In genomic region chr3:138222888-138223287, GRCh38 we compare ENCODE assay signal across 20 cellular contexts. TPM values are rescaled to one million over a fixed set of nuclear protein-coding genes. Genes with fewer than 3 reads are reported as not detected.
DNase-seq lines count a peak whose midpoint lies in the region; ATAC-seq and TF ChIP-seq lines count a peak whose summit lies in the region.
"Had no signal": no experiment of that assay in that cellular context is flagged by ENCODE, and none has a peak within 500 bp of the region (broad histone marks: within the 10 kb centered on the region; RNA-seq: fewer than 3 reads in every experiment).

No MANE protein-coding gene starts in this region.

- no peak overlapping the region for H3K27ac ChIP-seq in PC-9
- H3K27ac ChIP-seq: foreskin keratinocyte, ovary had no signal

- H4K20me1 ChIP-seq in PC-9 (ENCODE audit: insufficient read depth) = peaks cover 12% of the 10 kb centered on the region

- H3K4me3 ChIP-seq in PC-9 = no peak overlapping the region
- H3K4me3 ChIP-seq: ovary had no signal

- TF ChIP-seq CTCF in GM13976 (IDR thresholded peaks at IDR 0.05; ENCODE audit: borderline replicate concordance, control extremely low read depth, extremely low read depth, insufficient read depth, missing control alignments) (no peak), PC-9 (conservative IDR thresholded peaks at IDR 0.05) (no peak)

- H2AFZ ChIP-seq in PC-9 = no peak overlapping the region

- CTCF ChIA-PET in activated CD4-positive, alpha-beta T cell treated with anti-CD3 and anti-CD28 coated beads, Interleukin-2, amount 10 ng/mL, durations not matched to agents 7 days and 5 days (lab: Charles Lee) = interaction anchor here (1.0 to 1.1 kb wide), 2 partner anchors 16 to 40 kb away, joined by 3 to 5 read pairs; no protein-coding TSS in a partner anchor
- CTCF ChIA-PET in PC-9 (lab: Charles Lee) = no interaction called here

- H3F3A ChIP-seq in PC-9 (ENCODE audit: insufficient read depth, low read depth) = no peaks in the 10 kb centered on the region

- H3K79me2 ChIP-seq in PC-9 (ENCODE audit: low read depth) = 0 out of 2 replicates have a peak, but pooled peaks cover 5% of the 10 kb centered on the region

- H3K36me3 Mint-ChIP-seq in activated CD4-positive, alpha-beta T cell treated with anti-CD3 and anti-CD28 coated beads, Interleukin-2, amount 10 ng/mL, durations not matched to agents 7 days and 5 days (ENCODE audit: low read depth) = peaks cover 45% of the 10 kb centered on the region
- H3K36me3 Mint-ChIP-seq in activated naive CD8-positive, alpha-beta T cell treated with anti-CD3 and anti-CD28 coated beads, Interleukin-2, amount 10 ng/mL, durations not matched to agents 7 days and 5 days = peaks cover 35% of the 10 kb centered on the region
- peaks cover 57% of the 10 kb centered on the region for H3K36me3 Mint-ChIP-seq in stimulated activated effector memory CD8-positive, alpha-beta T cell treated with anti-CD3 and anti-CD28 coated beads, Interleukin-12 subunit alpha, Interleukin-12 subunit beta, amount 100 ng/mL, for 72 hours

- H3K4me1 Mint-ChIP-seq in activated CD4-positive, alpha-beta T cell treated with anti-CD3 and anti-CD28 coated beads, Interleukin-2, amount 10 ng/mL, durations not matched to agents 7 days and 5 days = peaks cover 19% of the 10 kb centered on the region
- peaks cover 21% of the 10 kb centered on the region for H3K4me1 Mint-ChIP-seq in activated naive CD8-positive, alpha-beta T cell treated with anti-CD3 and anti-CD28 coated beads, Interleukin-2, amount 10 ng/mL, durations not matched to agents 7 days and 5 days
- H3K4me1 Mint-ChIP-seq in stimulated activated effector memory CD8-positive, alpha-beta T cell treated with anti-CD3 and anti-CD28 coated beads, Interleukin-12 subunit alpha, Interleukin-12 subunit beta, amount 100 ng/mL, for 72 hours = peaks cover 31% of the 10 kb centered on the region

- peaks cover 10% of the 10 kb centered on the region for H3K36me3 ChIP-seq in PC-9 (ENCODE audit: low read depth)
- H3K36me3 ChIP-seq: ovary had no signal

- no peak overlapping the region for H3K4me2 ChIP-seq in PC-9

- in situ Hi-C loops in GM13976 (cut with MboI; ENCODE audit: low sequenced_read_pairs, unreplicated experiment) = no loop called here

- BruUV-seq in PC-9 (replicated peaks; lab: Mats Ljungman, UMichigan) = no TSS peak

- no peaks in the 10 kb centered on the region for H3K27me3 ChIP-seq in PC-9 (ENCODE audit: insufficient read depth, low read depth)
- H3K27me3 ChIP-seq: foreskin keratinocyte, ovary had no signal

- no peaks in the 10 kb centered on the region for H3K27me3 Mint-ChIP-seq in activated CD4-positive, alpha-beta T cell treated with anti-CD3 and anti-CD28 coated beads, Interleukin-2, amount 10 ng/mL, durations not matched to agents 7 days and 5 days
- no peaks in the 10 kb centered on the region for H3K27me3 Mint-ChIP-seq in activated naive CD8-positive, alpha-beta T cell treated with anti-CD3 and anti-CD28 coated beads, Interleukin-2, amount 10 ng/mL, durations not matched to agents 7 days and 5 days
- H3K27me3 Mint-ChIP-seq: central memory CD8-positive, alpha-beta T cell had no signal

- no peaks in the 10 kb centered on the region for H3K9me3 Mint-ChIP-seq in activated CD4-positive, alpha-beta T cell treated with anti-CD3 and anti-CD28 coated beads, Interleukin-2, amount 10 ng/mL, durations not matched to agents 7 days and 5 days
- no peaks in the 10 kb centered on the region for H3K9me3 Mint-ChIP-seq in activated naive CD8-positive, alpha-beta T cell treated with anti-CD3 and anti-CD28 coated beads, Interleukin-2, amount 10 ng/mL, durations not matched to agents 7 days and 5 days
- H3K9me3 Mint-ChIP-seq in stimulated activated effector memory CD8-positive, alpha-beta T cell treated with anti-CD3 and anti-CD28 coated beads, Interleukin-12 subunit alpha, Interleukin-12 subunit beta, amount 100 ng/mL, for 72 hours = no peaks in the 10 kb centered on the region
- H3K9me3 Mint-ChIP-seq: central memory CD8-positive, alpha-beta T cell; WTC11 had no signal

- no peaks in the 10 kb centered on the region for H3K4me1 ChIP-seq in PC-9 (replicated peaks; ENCODE audit: insufficient read depth)

- peak overlapping the region; percentile 44 for H3K27ac Mint-ChIP-seq in activated CD4-positive, alpha-beta T cell treated with anti-CD3 and anti-CD28 coated beads, Interleukin-2, amount 10 ng/mL, durations not matched to agents 7 days and 5 days
- H3K27ac Mint-ChIP-seq in activated naive CD8-positive, alpha-beta T cell treated with anti-CD3 and anti-CD28 coated beads, Interleukin-2, amount 10 ng/mL, durations not matched to agents 7 days and 5 days = peak overlapping the region; percentile 83
- peak overlapping the region; percentile 52 for H3K27ac Mint-ChIP-seq in stimulated activated effector memory CD8-positive, alpha-beta T cell treated with anti-CD3 and anti-CD28 coated beads, Interleukin-12 subunit alpha, Interleukin-12 subunit beta, amount 100 ng/mL, for 72 hours
- H3K27ac Mint-ChIP-seq: WTC11 had no signal

- H3K9me2 ChIP-seq in PC-9 (ENCODE audit: insufficient read depth) = no peaks in the 10 kb centered on the region

- POLR2A ChIA-PET in activated CD4-positive, alpha-beta T cell treated with anti-CD3 and anti-CD28 coated beads, Interleukin-2, amount 10 ng/mL, durations not matched to agents 7 days and 5 days (lab: Charles Lee) = no interaction called here
- POLR2A ChIA-PET in activated naive CD8-positive, alpha-beta T cell treated with anti-CD3 and anti-CD28 coated beads, Interleukin-2, amount 10 ng/mL, durations not matched to agents 7 days and 5 days (lab: Charles Lee) = interaction anchor here (1.1 kb wide), 1 partner anchor 48 kb away, joined by 3 read pairs; the partner anchor contains the start of gene DBR1
- POLR2A ChIA-PET in PC-9 (lab: Charles Lee; ENCODE audit: unreplicated experiment) = no interaction called here

- ATAC-seq in activated naive CD8-positive, alpha-beta T cell treated with anti-CD3 and anti-CD28 coated beads, Interleukin-2, amount 10 ng/mL, durations not matched to agents 7 days and 5 days (ENCODE audit: low read depth) = peak; percentile 70
- peak; percentile 75 for ATAC-seq in stimulated activated effector memory CD8-positive, alpha-beta T cell treated with anti-CD3 and anti-CD28 coated beads, Interleukin-12 subunit alpha, Interleukin-12 subunit beta, amount 100 ng/mL, for 72 hours
- ATAC-seq in HG03159 (IDR thresholded peaks at IDR 0.05; ENCODE audit: unreplicated experiment) = no peak
- ATAC-seq: foreskin keratinocyte, right cardiac atrium, WTC11 had no signal

- intact Hi-C loops in PC-9 (cut with micrococcal nuclease; ENCODE audit: unreplicated experiment) = no loop called here

- H3K4me3 Mint-ChIP-seq in activated CD4-positive, alpha-beta T cell treated with anti-CD3 and anti-CD28 coated beads, Interleukin-2, amount 10 ng/mL, durations not matched to agents 7 days and 5 days = no peak overlapping the region
- peak overlapping the region; percentile 31 for H3K4me3 Mint-ChIP-seq in activated naive CD8-positive, alpha-beta T cell treated with anti-CD3 and anti-CD28 coated beads, Interleukin-2, amount 10 ng/mL, durations not matched to agents 7 days and 5 days
- H3K4me3 Mint-ChIP-seq in stimulated activated effector memory CD8-positive, alpha-beta T cell treated with anti-CD3 and anti-CD28 coated beads, Interleukin-12 subunit alpha, Interleukin-12 subunit beta, amount 100 ng/mL, for 72 hours = no peak overlapping the region
- H3K4me3 Mint-ChIP-seq: central memory CD8-positive, alpha-beta T cell; WTC11 had no signal

- no peak for DNase-seq in activated CD4-positive, alpha-beta T cell treated with anti-CD3 and anti-CD28 coated beads, Interleukin-2, amount 10 ng/mL, durations not matched to agents 7 days and 5 days
- no peak for DNase-seq in activated CD4-positive, alpha-beta T cell treated with anti-CD3 and anti-CD28 coated beads for 1 hour
- DNase-seq in NOMO-1 treated with dmso at 0.1 percent for 144 hours (lab: John Stamatoyannopoulos, UW; ENCODE audit: unreplicated experiment) = peak; percentile 6
- DNase-seq in activated naive CD8-positive, alpha-beta T cell treated with anti-CD3 and anti-CD28 coated beads, Interleukin-2, amount 10 ng/mL, durations not matched to agents 7 days and 5 days = no peak
- DNase-seq in stimulated activated effector memory CD8-positive, alpha-beta T cell treated with anti-CD3 and anti-CD28 coated beads, Interleukin-12 subunit alpha, Interleukin-12 subunit beta, amount 100 ng/mL, for 72 hours (ENCODE audit: low spot score in 2 of 2) = no peak
- no peak for DNase-seq in GM13976 (ENCODE audit: low spot score)
- DNase-seq in PC-9 = no peak
- DNase-seq: activated naive CD4-positive, alpha-beta T cell treated with Interleukin-2 at 50 U/mL for 16 hours; DMS153; foreskin keratinocyte; GDM1; mammary epithelial cell; NCI-H226; NCI-H774; ovary; right cardiac atrium; SHP77 treated with DMSO at 0.1 percent for 48 hours had no signal

- H3K9me3 ChIP-seq in PC-9 (ENCODE audit: insufficient read depth, low read depth) = no peaks in the 10 kb centered on the region
- H3K9me3 ChIP-seq: ovary had no signal

RNA-seq across cellular contexts. Expression of gene ARMC8, which starts 35.8 kb away (rescaled TPM):
- total RNA-seq in activated CD4-positive, alpha-beta T cell treated with anti-CD3 and anti-CD28 coated beads, Interleukin-2, amount 10 ng/mL, durations not matched to agents 7 days and 5 days = 10 to 100 TPM; 39.0 to 53.2 TPM
- 10 to 100 TPM; 53.1 to 60.9 TPM for total RNA-seq in activated naive CD8-positive, alpha-beta T cell treated with anti-CD3 and anti-CD28 coated beads, Interleukin-2, amount 10 ng/mL, durations not matched to agents 7 days and 5 days
- total RNA-seq in PC-9 (2021) = 32.2 and 32.4 TPM in 2 replicates

RNA-seq across cellular contexts. Expression of gene DBR1, which starts 48.2 kb away (rescaled TPM):
- 10 to 100 TPM; 19.3 to 21.5 TPM for total RNA-seq in activated CD4-positive, alpha-beta T cell treated with anti-CD3 and anti-CD28 coated beads, Interleukin-2, amount 10 ng/mL, durations not matched to agents 7 days and 5 days
- total RNA-seq in activated naive CD8-positive, alpha-beta T cell treated with anti-CD3 and anti-CD28 coated beads, Interleukin-2, amount 10 ng/mL, durations not matched to agents 7 days and 5 days = 10 to 100 TPM; 22.6 to 25.7 TPM
- 17.4 and 18.4 TPM in 2 replicates for total RNA-seq in PC-9 (2021)
